15 cellular contexts compared by ENCODE assay signal in genomic region chr16:77868052-77868451, GRCh38.
A peak's percentile ranks its signal among the peaks of the same experiment; 100 is the strongest.
DNase-seq lines count a peak whose midpoint lies in the region; ATAC-seq and TF ChIP-seq lines count a peak whose summit lies in the region.
"Had no signal": no experiment of that assay in that cellular context is flagged by ENCODE, and none has a peak within 500 bp of the region (broad histone marks: within the 10 kb centered on the region; RNA-seq: fewer than 3 reads in every experiment).

No MANE protein-coding gene starts in this region.

- no peak overlapping the region for H3K27ac ChIP-seq in sigmoid colon
- H3K27ac ChIP-seq: coronary artery, skin epidermis, testis had no signal

- H3K4me1 Mint-ChIP-seq in stimulated activated naive B cell treated with anti-CD40 and anti-IgM and Interleukin-4, amounts not matched to agents 10 μg/mL and 1 μg/mL and 100 μg/mL, for 72 hours = peaks cover 3 to 14% of the 10 kb centered on the region in 2 donors

- H3K4me3 Mint-ChIP-seq in stimulated activated naive B cell treated with anti-CD40 and anti-IgM and Interleukin-4, amounts not matched to agents 10 μg/mL and 1 μg/mL and 100 μg/mL, for 72 hours = no peak overlapping the region
- H3K4me3 Mint-ChIP-seq: activated CD8-positive, alpha-beta memory T cell treated with anti-CD3 and anti-CD28 coated beads, Interleukin-2, amount 10 ng/mL, durations not matched to agents 7 days and 5 days; activated naive CD8-positive, alpha-beta T cell treated with anti-CD3 and anti-CD28 coated beads, Interleukin-2, amount 10 ng/mL, durations not matched to agents 7 days and 5 days; CD4-positive, alpha-beta memory T cell had no signal

- no peaks in the 10 kb centered on the region for H3K36me3 Mint-ChIP-seq in stimulated activated naive B cell treated with anti-CD40 and anti-IgM and Interleukin-4, amounts not matched to agents 10 μg/mL and 1 μg/mL and 100 μg/mL, for 72 hours
- H3K36me3 Mint-ChIP-seq: activated CD8-positive, alpha-beta memory T cell treated with anti-CD3 and anti-CD28 coated beads, Interleukin-2, amount 10 ng/mL, durations not matched to agents 7 days and 5 days; activated naive CD8-positive, alpha-beta T cell treated with anti-CD3 and anti-CD28 coated beads, Interleukin-2, amount 10 ng/mL, durations not matched to agents 7 days and 5 days; CD4-positive, alpha-beta memory T cell had no signal

- no peak for TF ChIP-seq EP300 in sigmoid colon (IDR thresholded peaks at IDR 0.05)

- no peak for TF ChIP-seq CTCF in sigmoid colon (IDR thresholded peaks at IDR 0.05)

- no peaks in the 10 kb centered on the region for H3K36me3 ChIP-seq in sigmoid colon

- TF ChIP-seq POLR2A in erythroblast (IDR thresholded peaks at IDR 0.05; ENCODE audit: low read length) (no peak), sigmoid colon (IDR thresholded peaks at IDR 0.05) (no peak)

- H3K27ac Mint-ChIP-seq in stimulated activated naive B cell treated with anti-CD40 and anti-IgM and Interleukin-4, amounts not matched to agents 10 μg/mL and 1 μg/mL and 100 μg/mL, for 72 hours = no peak overlapping the region
- H3K27ac Mint-ChIP-seq: activated CD8-positive, alpha-beta memory T cell treated with anti-CD3 and anti-CD28 coated beads, Interleukin-2, amount 10 ng/mL, durations not matched to agents 7 days and 5 days; activated naive CD8-positive, alpha-beta T cell treated with anti-CD3 and anti-CD28 coated beads, Interleukin-2, amount 10 ng/mL, durations not matched to agents 7 days and 5 days; CD4-positive, alpha-beta memory T cell had no signal

- no peaks in the 10 kb centered on the region for H3K27me3 Mint-ChIP-seq in stimulated activated naive B cell treated with anti-CD40 and anti-IgM and Interleukin-4, amounts not matched to agents 10 μg/mL and 1 μg/mL and 100 μg/mL, for 72 hours

- H3K9me3 Mint-ChIP-seq in stimulated activated naive B cell treated with anti-CD40 and anti-IgM and Interleukin-4, amounts not matched to agents 10 μg/mL and 1 μg/mL and 100 μg/mL, for 72 hours = no peaks in the 10 kb centered on the region
- H3K9me3 Mint-ChIP-seq: activated naive CD8-positive, alpha-beta T cell treated with anti-CD3 and anti-CD28 coated beads, Interleukin-2, amount 10 ng/mL, durations not matched to agents 7 days and 5 days; CD4-positive, alpha-beta memory T cell had no signal

- ATAC-seq in GM19351 (IDR thresholded peaks at IDR 0.05; ENCODE audit: unreplicated experiment) (peak; percentile 50), GM21786 (IDR thresholded peaks at IDR 0.05; ENCODE audit: unreplicated experiment) (peak; percentile 33), HG03139 (IDR thresholded peaks at IDR 0.05; ENCODE audit: unreplicated experiment) (peak; percentile 27)
- peak; percentile 48 to 52 for ATAC-seq in stimulated activated naive B cell treated with anti-CD40 and anti-IgM and Interleukin-4, amounts not matched to agents 10 μg/mL and 1 μg/mL and 100 μg/mL, for 72 hours (replicated peaks)
- ATAC-seq: SK-N-SH treated with all-trans-retinoic acid at 6 μM for 48 hours had no signal

- H3K27me3 ChIP-seq in sigmoid colon = no peaks in the 10 kb centered on the region
- H3K27me3 ChIP-seq: testis had no signal

- intact Hi-C loops in sigmoid colon (cut with DNase I) = no loop called here

- DNase-seq in stimulated activated naive B cell treated with anti-CD40 and anti-IgM and Interleukin-4, amounts not matched to agents 10 μg/mL and 1 μg/mL and 100 μg/mL, for 72 hours = no peak
- no peak for DNase-seq in erythroblast (lab: John Stamatoyannopoulos, UW)
- DNase-seq in sigmoid colon = no peak
- DNase-seq in GM19238 (ENCODE audit: insufficient read length, low spot score) = no peak
- DNase-seq: activated naive CD8-positive, alpha-beta T cell treated with anti-CD3 and anti-CD28 coated beads, Interleukin-2, amount 10 ng/mL, durations not matched to agents 7 days and 5 days; CD4-positive, alpha-beta memory T cell; GF-D8; testis had no signal

- no peaks in the 10 kb centered on the region for H3K9me3 ChIP-seq in sigmoid colon
- H3K9me3 ChIP-seq: testis had no signal

- no peaks in the 10 kb centered on the region for H3K4me1 ChIP-seq in sigmoid colon
- H3K4me1 ChIP-seq: testis had no signal

- 78 to 88% methylated on average over 2 of the region's 2 CpGs for WGBS in sigmoid colon, 2 donors

- no peak overlapping the region for H3K4me3 ChIP-seq in sigmoid colon
- H3K4me3 ChIP-seq: coronary artery, skin epidermis, testis had no signal
